15 cellular contexts compared by ENCODE assay signal in the genomic region with DNA sequence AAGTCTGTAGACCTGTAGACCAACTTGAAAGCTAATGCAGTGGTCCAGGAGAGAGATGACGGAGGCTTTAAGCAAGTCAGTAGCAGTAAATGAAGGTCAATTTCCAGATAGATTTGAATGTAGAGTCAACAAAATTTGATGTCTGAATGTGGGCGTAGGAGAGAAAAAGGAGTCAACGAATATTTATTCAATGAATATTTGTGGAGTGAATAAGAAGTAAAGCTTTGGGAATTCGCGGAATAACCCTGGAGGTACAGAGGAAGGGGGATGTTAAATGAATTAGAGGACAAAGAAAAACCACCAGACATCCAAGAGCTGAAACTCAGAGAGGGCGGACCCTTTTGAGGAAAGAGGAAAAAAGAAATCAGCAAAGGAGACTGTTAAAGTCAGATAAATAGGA. TPM values are rescaled to one million over a fixed set of nuclear protein-coding genes. Genes with fewer than 3 reads are reported as not detected.
A peak's percentile ranks its signal among the peaks of the same experiment; 100 is the strongest.
DNase-seq lines count a peak whose midpoint lies in the region; ATAC-seq and TF ChIP-seq lines count a peak whose summit lies in the region.
"Had no signal": no experiment of that assay in that cellular context is flagged by ENCODE, and none has a peak within 500 bp of the region (broad histone marks: within the 10 kb centered on the region; RNA-seq: fewer than 3 reads in every experiment).

No MANE protein-coding gene starts in this region.

- no peak for TF ChIP-seq CTCF in fibroblast of the aortic adventitia (IDR thresholded peaks at IDR 0.05; ENCODE audit: insufficient read depth, low read length)
- no peak for TF ChIP-seq CTCF in OCI-LY7 (conservative IDR thresholded peaks at IDR 0.05; ENCODE audit: low read length)

- no peaks in the 10 kb centered on the region for H4K20me1 ChIP-seq in OCI-LY7 (ENCODE audit: insufficient read depth, low read length)

- H3K4me2 ChIP-seq in OCI-LY7 (ENCODE audit: low read length) = no peak overlapping the region

- no peak overlapping the region for H2AFZ ChIP-seq in OCI-LY7 (ENCODE audit: low read length)

- no peaks in the 10 kb centered on the region for H3K9me2 ChIP-seq in OCI-LY7 (ENCODE audit: insufficient read depth, low read length)

- H3K9ac ChIP-seq in adipocyte (ENCODE audit: low read length) (peak overlapping the region; percentile 24), skeletal muscle tissue (ENCODE audit: low read depth in 1 of 3, low read length in 3 of 3) (no peak overlapping the region)
- H3K9ac ChIP-seq: parathyroid adenoma had no signal

- H3K36me3 ChIP-seq in adipocyte (ENCODE audit: control insufficient read depth, insufficient read depth, low read length, severe bottlenecking) (no peaks in the 10 kb centered on the region), skeletal muscle tissue (ENCODE audit: control insufficient read depth in 3 of 3, insufficient read depth in 3 of 3, low read length in 3 of 3) (no peaks in the 10 kb centered on the region), OCI-LY7 (ENCODE audit: insufficient read depth, low read length) (no peaks in the 10 kb centered on the region)
- H3K36me3 ChIP-seq: left lung had no signal

- no TSS peak for BruUV-seq in OCI-LY7 (replicated peaks; lab: Mats Ljungman, UMichigan)

- H3K4me3 ChIP-seq in adipocyte (ENCODE audit: low read length) (peak overlapping the region; percentile 20), fibroblast of the aortic adventitia (ENCODE audit: low read depth, low read length) (no peak overlapping the region), skeletal muscle tissue (ENCODE audit: low read length in 3 of 3) (no peak overlapping the region), OCI-LY7 (ENCODE audit: low read depth, low read length, poor library complexity, severe bottlenecking) (no peak overlapping the region)
- H3K4me3 ChIP-seq: left lung had no signal

- DNase-seq in GM03348 (ENCODE audit: low spot score) (peak; percentile 27), adipocyte (ENCODE audit: low read depth) (peak; percentile 74), fibroblast of the aortic adventitia (ENCODE audit: low read depth) (peak; percentile 73), OCI-LY7 (ENCODE audit: low spot score) (no peak), NCI-H2081 (lab: John Stamatoyannopoulos, UW) (no peak), iPS-NIHi11 (ENCODE audit: low spot score) (no peak)
- DNase-seq: activated naive CD4-positive, alpha-beta T cell treated with Interleukin-2 at 50 U/mL for 16 hours; cortex of kidney; left lung; stimulated activated CD4-positive, alpha-beta T cell treated with anti-CD3 and anti-CD28 coated beads, Interleukin-4, amount 100 ng/mL, for 1 hour; stimulated activated naive CD4-positive, alpha-beta T cell treated with Interleukin-2 at 50 U/mL for 16 hours had no signal

- H3K9me3 ChIP-seq in adipocyte (ENCODE audit: control insufficient read depth, low read length) = no peaks in the 10 kb centered on the region
- H3K9me3 ChIP-seq in skeletal muscle tissue (ENCODE audit: control insufficient read depth in 3 of 3, low read length in 3 of 3) = no peaks in the 10 kb centered on the region
- no peaks in the 10 kb centered on the region for H3K9me3 ChIP-seq in OCI-LY7 (ENCODE audit: low read length)
- H3K9me3 ChIP-seq: left lung had no signal

- no peaks in the 10 kb centered on the region for H3K27me3 ChIP-seq in adipocyte (replicated peaks; ENCODE audit: control insufficient read depth, insufficient read depth, low read length)
- peaks cover 0 to 4% (median 0%) of the 10 kb centered on the region in 3 donors for H3K27me3 ChIP-seq in skeletal muscle tissue (ENCODE audit: control insufficient read depth in 3 of 3, insufficient read depth in 3 of 3, low read length in 3 of 3)

- H3K79me2 ChIP-seq in OCI-LY7 (ENCODE audit: insufficient read depth, low read depth, low read length) = no peaks in the 10 kb centered on the region
- H3K79me2 ChIP-seq: parathyroid adenoma had no signal

- H3K4me1 ChIP-seq in adipocyte (ENCODE audit: control insufficient read depth, insufficient read depth, low read length) (peaks cover 53% of the 10 kb centered on the region), skeletal muscle tissue (ENCODE audit: control insufficient read depth in 3 of 3, insufficient read depth in 3 of 3, low read length in 3 of 3) (peaks cover 2 to 10% (median 2%) of the 10 kb centered on the region in 3 donors), OCI-LY7 (ENCODE audit: insufficient read depth, low read length, poor library complexity, severe bottlenecking) (no peaks in the 10 kb centered on the region)
- H3K4me1 ChIP-seq: parathyroid adenoma had no signal

- POLR2A ChIA-PET in OCI-LY7 (lab: Charles Lee) = interaction anchor here (1.7 kb wide), 1 partner anchor 9 kb away, joined by 8 read pairs; no protein-coding TSS in a partner anchor

- H3K27ac ChIP-seq in skeletal muscle tissue (ENCODE audit: low read depth, low read length) (peak overlapping the region; percentile 55), OCI-LY7 (ENCODE audit: low read depth, low read length, poor library complexity, severe bottlenecking) (no peak overlapping the region)
- H3K27ac ChIP-seq: HL-60, parathyroid adenoma had no signal

- CTCF ChIA-PET in OCI-LY7 (lab: Charles Lee; ENCODE audit: unreplicated experiment) = no interaction called here

- intact Hi-C loops in OCI-LY7 (cut with micrococcal nuclease; ENCODE audit: unreplicated experiment) = no loop called here

- no peak for ATAC-seq in HG03175 (IDR thresholded peaks at IDR 0.05; ENCODE audit: unreplicated experiment)
- ATAC-seq: left lung had no signal

RNA-seq across cellular contexts. Expression of a gene that starts 4.4 kb away (rescaled TPM):
- total RNA-seq in fibroblast of the aortic adventitia (ENCODE audit: low replicate concordance) = 46.1 and 114 TPM in 2 replicates
- total RNA-seq in skeletal muscle tissue = 22.4 TPM
- not detected in 2 replicates for total RNA-seq in OCI-LY7 (2014; rRNA removed; shearing (Covaris generic))
- not detected in 2 replicates for total RNA-seq in OCI-LY7 (2022)

Comparison
In these comparisons a context has a peak if more than half of its experiments do, and no peak if none do; other contexts are left out.
1. DNase-seq: peak in GM03348 (single experiment), adipocyte (single experiment) and fibroblast of the aortic adventitia (single experiment); none in OCI-LY7 (single experiment), NCI-H2081 (0 of 2) and iPS-NIHi11 (single experiment).
2. RNA of a gene that starts 4.4 kb away (total RNA-seq): 46.1 to 114 TPM in fibroblast of the aortic adventitia and 22.4 TPM in skeletal muscle tissue (single experiment); not detected in OCI-LY7; every median in the first group is over 10 times any median in the second.